ENCODE assay signal across 1 cellular context in genomic region chr16:53651357-53651756, GRCh38.
TF ChIP-seq lines count a peak whose summit lies in the region.

No MANE protein-coding gene starts in this region.

TF ChIP-seq in WTC11, 78 proteins besides CTCF, POLR2A, EP300 and RAD21:
- TF ChIP-seq AR (CRISPR knock-in tag; IDR thresholded peaks at IDR 0.05) (no peak), OVOL2 (CRISPR knock-in tag; IDR thresholded peaks at IDR 0.05; ENCODE audit: borderline replicate concordance) (no peak), ZNF219 (CRISPR knock-in tag; IDR thresholded peaks at IDR 0.05; ENCODE audit: borderline replicate concordance) (no peak), TCF7 (CRISPR knock-in tag; IDR thresholded peaks at IDR 0.05; ENCODE audit: low read depth) (no peak), ZNF263 (CRISPR knock-in tag; IDR thresholded peaks at IDR 0.05; ENCODE audit: low read depth) (no peak), FOXP4 (CRISPR knock-in tag; IDR thresholded peaks at IDR 0.05) (no peak), ATF3 (CRISPR knock-in tag; conservative IDR thresholded peaks at IDR 0.05) (no peak), RORB (CRISPR knock-in tag; IDR thresholded peaks at IDR 0.05) (no peak), GABPB1 (CRISPR knock-in tag; IDR thresholded peaks at IDR 0.05) (no peak), ZNF232 (CRISPR knock-in tag; IDR thresholded peaks at IDR 0.05) (no peak), ZNF671 (CRISPR knock-in tag; IDR thresholded peaks at IDR 0.05) (no peak), ATF6 (CRISPR knock-in tag; IDR thresholded peaks at IDR 0.05) (no peak), STAT6 (CRISPR knock-in tag; conservative IDR thresholded peaks at IDR 0.05; ENCODE audit: low read depth) (no peak)
